Comparison of ENCODE assay signal across 9 cellular contexts in the genomic region with DNA sequence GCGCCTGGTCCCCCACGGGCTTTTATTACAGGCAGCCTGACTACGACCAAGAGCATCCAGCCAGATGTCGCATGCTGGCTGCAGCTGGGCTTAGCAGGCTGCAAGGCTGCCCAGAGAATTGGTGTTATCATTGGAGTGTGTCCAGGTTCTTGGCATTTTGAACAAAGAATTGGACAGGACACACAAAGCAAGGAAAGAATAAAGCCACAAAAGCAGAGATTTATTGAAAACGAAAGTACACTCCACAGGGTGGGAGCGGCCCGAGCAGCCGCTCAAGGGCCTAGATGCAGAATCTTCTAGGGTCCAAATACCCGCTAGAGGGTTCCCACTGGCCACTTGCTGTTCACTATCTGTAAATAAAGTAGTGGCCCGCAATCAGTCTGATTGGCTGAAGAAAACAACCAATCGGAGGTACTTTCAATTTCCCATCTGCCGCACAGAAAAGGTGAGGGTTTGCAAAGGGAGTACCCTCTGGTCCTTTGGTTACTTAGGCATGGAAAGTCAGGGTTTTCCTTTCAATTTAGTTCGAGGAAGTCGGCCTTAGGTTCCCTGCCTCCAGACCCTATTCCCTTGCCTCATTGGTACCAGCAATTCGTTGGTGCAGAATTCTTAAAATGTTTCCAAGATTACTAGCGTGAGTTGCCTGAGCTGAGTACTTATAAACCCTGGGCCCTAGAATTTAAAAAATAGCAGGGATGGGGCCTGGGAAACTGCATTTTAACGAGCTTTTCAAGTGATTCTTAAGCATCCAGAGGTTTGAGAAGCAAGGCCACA. TPM values are rescaled to one million over a fixed set of nuclear protein-coding genes. Genes with fewer than 3 reads are reported as not detected.
DNase-seq lines count a peak whose midpoint lies in the region; ATAC-seq and TF ChIP-seq lines count a peak whose summit lies in the region.
"Had no signal": no experiment of that assay in that cellular context is flagged by ENCODE, and none has a peak within 500 bp of the region (broad histone marks: within the 10 kb centered on the region; RNA-seq: fewer than 3 reads in every experiment).

No MANE protein-coding gene starts in this region.

- H3K9me3 ChIP-seq in PC-9 (ENCODE audit: insufficient read depth, low read depth) (no peaks in the 10 kb centered on the region), thyroid gland (no peaks in the 10 kb centered on the region)
- H3K9me3 ChIP-seq: upper lobe of right lung had no signal

- no peaks in the 10 kb centered on the region for H3K9me2 ChIP-seq in PC-9 (ENCODE audit: insufficient read depth)

- H3K36me3 ChIP-seq in PC-9 (ENCODE audit: low read depth) (no peaks in the 10 kb centered on the region), thyroid gland (no peaks in the 10 kb centered on the region)
- H3K36me3 ChIP-seq: upper lobe of right lung had no signal

- no peak overlapping the region for H3K27ac Mint-ChIP-seq in nephron progenitor cell

- no peaks in the 10 kb centered on the region for H3F3A ChIP-seq in PC-9 (ENCODE audit: insufficient read depth, low read depth)

- no peak overlapping the region for H2AFZ ChIP-seq in PC-9

- no peaks in the 10 kb centered on the region for H4K20me1 ChIP-seq in PC-9 (ENCODE audit: insufficient read depth)

- no peaks in the 10 kb centered on the region for H3K9me3 Mint-ChIP-seq in nephron progenitor cell

- TF ChIP-seq CTCF in PC-9 (conservative IDR thresholded peaks at IDR 0.05): no peak
- TF ChIP-seq CTCF in thyroid gland (IDR thresholded peaks at IDR 0.05): no peak
- TF ChIP-seq CTCF in nephron progenitor cell (IDR thresholded peaks at IDR 0.05): no peak

- no peak overlapping the region for H3K4me3 Mint-ChIP-seq in nephron progenitor cell

- no peaks in the 10 kb centered on the region for H3K36me3 Mint-ChIP-seq in nephron progenitor cell (ENCODE audit: low read depth)

- H3K4me1 Mint-ChIP-seq in nephron progenitor cell: peaks cover 13% of the 10 kb centered on the region

- peak; percentile 50 for DNase-seq in NCI-H748 (lab: John Stamatoyannopoulos, UW; ENCODE audit: unreplicated experiment)
- DNase-seq in NCI-H748 treated with DMSO at 0.1 percent for 48 hours (lab: John Stamatoyannopoulos, UW): no peak
- no peak for DNase-seq in PC-9
- DNase-seq in fibroblast of gingiva (ENCODE audit: low read depth): peak; percentile 67
- peak; percentile 20 to 31 for DNase-seq in thyroid gland
- DNase-seq in GM19238 (ENCODE audit: insufficient read length, low spot score): no peak
- DNase-seq in nephron progenitor cell: no peak
- DNase-seq: upper lobe of right lung had no signal

- peak overlapping the region; percentile 28; the same call in 1 of the 2 replicates for H3K4me2 ChIP-seq in PC-9

- H3K4me1 ChIP-seq in PC-9 (replicated peaks; ENCODE audit: insufficient read depth) (no peaks in the 10 kb centered on the region), thyroid gland (peaks cover 0 to 3% of the 10 kb centered on the region in 2 donors)
- H3K4me1 ChIP-seq: upper lobe of right lung had no signal

- intact Hi-C loops in PC-9 (cut with micrococcal nuclease; ENCODE audit: unreplicated experiment) (no loop called here), thyroid gland (cut with DNase I) (no loop called here)

- POLR2A ChIA-PET in PC-9 (lab: Charles Lee; ENCODE audit: unreplicated experiment): no interaction called here

- no peak for ATAC-seq in HG03432 (IDR thresholded peaks at IDR 0.05; ENCODE audit: unreplicated experiment)
- ATAC-seq: upper lobe of right lung had no signal

- no peak overlapping the region for H3K27ac ChIP-seq in PC-9
- no peak overlapping the region for H3K27ac ChIP-seq in thyroid gland
- H3K27ac ChIP-seq: upper lobe of right lung had no signal

- H3K79me2 ChIP-seq in PC-9 (ENCODE audit: low read depth): no peaks in the 10 kb centered on the region

- no TSS peak for BruUV-seq in PC-9 (replicated peaks; lab: Mats Ljungman, UMichigan)

- H3K27me3 ChIP-seq in PC-9 (ENCODE audit: insufficient read depth, low read depth) (peaks cover 21% of the 10 kb centered on the region; the same call in 1 of the 2 replicates), thyroid gland (no peaks in the 10 kb centered on the region)
- H3K27me3 ChIP-seq: upper lobe of right lung had no signal

- H3K27me3 Mint-ChIP-seq in nephron progenitor cell (ENCODE audit: low read depth, poor library complexity): peaks cover 8% of the 10 kb centered on the region

- WGBS in thyroid gland, 2 donors: 54 to 58% methylated on average over 17 of the region's 17 CpGs

- CTCF ChIA-PET in PC-9 (lab: Charles Lee): no interaction called here

- no peak for TF ChIP-seq POLR2A in thyroid gland (IDR thresholded peaks at IDR 0.05)

- H3K4me3 ChIP-seq in PC-9 (no peak overlapping the region), thyroid gland (replicated peaks in 1 of 3) (no peak overlapping the region)
- H3K4me3 ChIP-seq: upper lobe of right lung had no signal

RNA-seq across cellular contexts. Expression of gene CNEP1R1, which starts 38.5 kb away (rescaled TPM):
- 10.4 and 12.2 TPM in 2 replicates for total RNA-seq in PC-9 (2021)
- 10 to 100 TPM in 2 of 4 donors, 1 to 10 TPM in 2; 7.0 to 13.1 (median 10.8) TPM for total RNA-seq in thyroid gland

Comparison
In these comparisons a context has a peak if more than half of its experiments do, and no peak if none do; other contexts are left out.
1. DNase-seq: peak in NCI-H748 (single experiment), fibroblast of gingiva (single experiment) and thyroid gland (2 of 2); none in NCI-H748 treated with DMSO at 0.1 percent for 48 hours (single experiment), PC-9 (0 of 2), GM19238 (single experiment) and nephron progenitor cell (single experiment).